Comparison of ENCODE assay signal across 18 cellular contexts in the genomic region with DNA sequence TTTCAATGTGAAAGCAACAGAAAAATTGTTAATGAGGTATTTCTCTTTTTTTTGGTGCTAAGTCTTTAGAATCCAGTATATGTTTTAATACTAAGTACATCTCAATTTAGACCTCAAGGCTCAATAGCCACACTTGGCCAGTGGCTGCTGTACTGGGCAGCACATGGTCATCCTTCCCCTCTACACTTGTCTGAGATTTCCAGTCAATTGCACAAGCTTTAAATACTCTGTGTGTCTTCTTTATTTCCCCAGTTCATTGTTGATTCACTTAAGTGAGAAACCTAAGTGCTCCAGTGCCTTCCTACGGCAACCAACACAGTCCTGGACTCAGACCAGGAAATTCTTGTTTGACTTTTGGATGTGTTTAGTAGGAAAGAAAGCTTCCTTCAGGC.
A peak's percentile ranks its signal among the peaks of the same experiment; 100 is the strongest.
DNase-seq lines count a peak whose midpoint lies in the region; ATAC-seq and TF ChIP-seq lines count a peak whose summit lies in the region.
"Had no signal": no experiment of that assay in that cellular context is flagged by ENCODE, and none has a peak within 500 bp of the region (broad histone marks: within the 10 kb centered on the region; RNA-seq: fewer than 3 reads in every experiment).

No MANE protein-coding gene starts in this region.

- POLR2A ChIA-PET in activated CD4-positive, alpha-beta memory T cell treated with anti-CD3 and anti-CD28 coated beads, Interleukin-2, amount 10 ng/mL, durations not matched to agents 7 days and 5 days (lab: Charles Lee), result interaction anchor here (1.1 to 2.6 kb wide), 2 partner anchors 63 to 108 kb away, joined by 3 to 26 read pairs; a partner anchor contains a TSS

- no peaks in the 10 kb centered on the region for H3K27me3 Mint-ChIP-seq in T-helper 2 cell treated with Interferon-gamma antibody and Interleukin-4, amounts not matched to agents 5 μg/mL and 100 μg/mL, for 36 hours (ENCODE audit: low read depth)
- no peaks in the 10 kb centered on the region for H3K27me3 Mint-ChIP-seq in activated CD4-positive, alpha-beta memory T cell treated with anti-CD3 and anti-CD28 coated beads, Interleukin-2, amount 10 ng/mL, durations not matched to agents 7 days and 5 days
- H3K27me3 Mint-ChIP-seq in glutamatergic neuron (ENCODE audit: unreplicated experiment), result peaks cover 2% of the 10 kb centered on the region

- no peak for DNase-seq in T-helper 2 cell treated with Interferon-gamma antibody and Interleukin-4, amounts not matched to agents 5 μg/mL and 100 μg/mL, for 36 hours (ENCODE audit: low spot score)
- no peak for DNase-seq in T-helper 2 cell
- DNase-seq in activated CD4-positive, alpha-beta memory T cell treated with anti-CD3 and anti-CD28 coated beads, Interleukin-2, amount 10 ng/mL, durations not matched to agents 7 days and 5 days, result no peak
- no peak for DNase-seq in glutamatergic neuron
- no peak for DNase-seq in EL
- DNase-seq in SIG-M5 (lab: John Stamatoyannopoulos, UW), result no peak
- DNase-seq in NCI-H524 (lab: John Stamatoyannopoulos, UW), result no peak
- DNase-seq: activated effector memory CD4-positive, alpha-beta T cell treated with Interleukin-2 at 50 U/mL for 16 hours; Caco-2; GF-D8; KBM-7; NCI-H1436; NCI-H446 treated with DMSO at 0.1 percent for 48 hours; occipital lobe; small intestine; stimulated activated naive CD4-positive, alpha-beta T cell treated with Interleukin-2 at 50 U/mL for 16 hours; SW 1271 had no signal

- no peaks in the 10 kb centered on the region for H3K9me3 Mint-ChIP-seq in T-helper 2 cell treated with Interferon-gamma antibody and Interleukin-4, amounts not matched to agents 5 μg/mL and 100 μg/mL, for 36 hours
- H3K9me3 Mint-ChIP-seq in activated CD4-positive, alpha-beta memory T cell treated with anti-CD3 and anti-CD28 coated beads, Interleukin-2, amount 10 ng/mL, durations not matched to agents 7 days and 5 days, result no peaks in the 10 kb centered on the region
- no peaks in the 10 kb centered on the region for H3K9me3 Mint-ChIP-seq in glutamatergic neuron (ENCODE audit: unreplicated experiment)

- peaks cover 3% of the 10 kb centered on the region for H3K36me3 Mint-ChIP-seq in T-helper 2 cell treated with Interferon-gamma antibody and Interleukin-4, amounts not matched to agents 5 μg/mL and 100 μg/mL, for 36 hours (ENCODE audit: low read depth)
- H3K36me3 Mint-ChIP-seq in activated CD4-positive, alpha-beta memory T cell treated with anti-CD3 and anti-CD28 coated beads, Interleukin-2, amount 10 ng/mL, durations not matched to agents 7 days and 5 days (ENCODE audit: low read depth), result peaks cover 6% of the 10 kb centered on the region
- no peaks in the 10 kb centered on the region for H3K36me3 Mint-ChIP-seq in glutamatergic neuron (ENCODE audit: unreplicated experiment)

- H3K4me3 Mint-ChIP-seq in T-helper 2 cell treated with Interferon-gamma antibody and Interleukin-4, amounts not matched to agents 5 μg/mL and 100 μg/mL, for 36 hours, result peak overlapping the region; percentile 39
- H3K4me3 Mint-ChIP-seq in activated CD4-positive, alpha-beta memory T cell treated with anti-CD3 and anti-CD28 coated beads, Interleukin-2, amount 10 ng/mL, durations not matched to agents 7 days and 5 days, result peak overlapping the region; percentile 57
- H3K4me3 Mint-ChIP-seq in glutamatergic neuron (ENCODE audit: unreplicated experiment), result no peak overlapping the region

- TF ChIP-seq CTCF in glutamatergic neuron (IDR thresholded peaks at IDR 0.05; ENCODE audit: partially characterized antibody, unreplicated experiment), result no peak

- CTCF ChIA-PET in activated CD4-positive, alpha-beta memory T cell treated with anti-CD3 and anti-CD28 coated beads, Interleukin-2, amount 10 ng/mL, durations not matched to agents 7 days and 5 days (lab: Charles Lee), result interaction anchor here (0.7 to 3.8 kb wide), 16 partner anchors 9 to 401 kb away, joined by 3 to 35 read pairs (median 6); a partner anchor contains a TSS

- peaks cover 27% of the 10 kb centered on the region for H3K4me1 Mint-ChIP-seq in T-helper 2 cell treated with Interferon-gamma antibody and Interleukin-4, amounts not matched to agents 5 μg/mL and 100 μg/mL, for 36 hours (ENCODE audit: low read depth)
- H3K4me1 Mint-ChIP-seq in activated CD4-positive, alpha-beta memory T cell treated with anti-CD3 and anti-CD28 coated beads, Interleukin-2, amount 10 ng/mL, durations not matched to agents 7 days and 5 days, result peaks cover 26% of the 10 kb centered on the region
- H3K4me1 Mint-ChIP-seq in glutamatergic neuron (ENCODE audit: low read depth, unreplicated experiment), result peaks cover 18% of the 10 kb centered on the region

- peak overlapping the region; percentile 80 for H3K27ac Mint-ChIP-seq in T-helper 2 cell treated with Interferon-gamma antibody and Interleukin-4, amounts not matched to agents 5 μg/mL and 100 μg/mL, for 36 hours
- H3K27ac Mint-ChIP-seq in activated CD4-positive, alpha-beta memory T cell treated with anti-CD3 and anti-CD28 coated beads, Interleukin-2, amount 10 ng/mL, durations not matched to agents 7 days and 5 days, result peak overlapping the region; percentile 83
- H3K27ac Mint-ChIP-seq in glutamatergic neuron (ENCODE audit: unreplicated experiment), result peak overlapping the region; percentile 87

- peak; percentile 12 for ATAC-seq in GM18498 (IDR thresholded peaks at IDR 0.05; ENCODE audit: unreplicated experiment)
